Comparison of ENCODE assay signal across 12 cellular contexts in the genomic region with DNA sequence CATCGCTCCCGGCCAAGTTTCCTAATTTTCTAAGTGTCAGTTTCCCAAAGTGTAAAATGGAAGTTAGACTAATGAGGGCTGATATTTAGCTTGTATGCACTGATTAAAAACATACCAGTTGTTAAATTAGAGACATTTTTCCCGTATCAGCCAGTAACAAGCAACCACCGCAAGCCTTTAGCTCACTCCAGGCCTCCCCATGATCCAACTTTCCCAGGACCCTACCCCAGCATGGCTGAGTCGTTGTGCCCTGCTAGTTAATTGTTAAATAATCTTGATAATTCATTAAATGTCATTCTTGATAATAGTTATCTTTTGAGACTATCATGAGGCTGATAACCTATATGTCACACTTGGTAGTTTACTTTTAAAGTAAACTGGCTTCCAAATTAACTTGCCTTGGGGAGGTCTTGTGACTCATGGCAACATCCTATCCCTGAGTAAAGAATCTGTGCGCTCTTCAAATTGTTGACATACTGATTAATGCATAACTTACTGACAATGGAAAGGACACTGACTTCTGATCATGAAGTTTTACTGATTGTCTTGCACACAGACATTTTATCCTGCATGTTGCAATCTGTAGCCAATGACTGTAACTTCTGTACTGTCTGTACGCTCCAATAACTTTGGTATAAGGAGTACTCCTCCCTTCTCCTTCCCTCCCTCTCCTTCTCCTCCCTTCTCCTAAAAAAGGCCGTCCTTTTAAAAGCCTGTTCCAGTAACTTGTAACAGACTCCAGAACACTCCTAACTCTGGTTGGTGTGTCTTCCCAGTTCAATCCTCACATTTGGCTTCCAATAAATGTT. TPM values are rescaled to one million over a fixed set of nuclear protein-coding genes. Genes with fewer than 3 reads are reported as not detected.
A peak's percentile ranks its signal among the peaks of the same experiment; 100 is the strongest.
DNase-seq lines count a peak whose midpoint lies in the region; ATAC-seq and TF ChIP-seq lines count a peak whose summit lies in the region.
"Had no signal": no experiment of that assay in that cellular context is flagged by ENCODE, and none has a peak within 500 bp of the region (broad histone marks: within the 10 kb centered on the region; RNA-seq: fewer than 3 reads in every experiment).

No MANE protein-coding gene starts in this region.

- TF ChIP-seq CTCF in 22Rv1 (IDR thresholded peaks at IDR 0.05) (no peak), mammary epithelial cell (conservative IDR thresholded peaks at IDR 0.05 in 1 of 2, IDR thresholded peaks at IDR 0.05 in 1 of 2; ENCODE audit: extremely low read depth in 1 of 2, insufficient read depth in 1 of 2, low read depth in 1 of 2, low read length in 2 of 2) (no peak), coronary artery (IDR thresholded peaks at IDR 0.05) (no peak)

- intact Hi-C loops in mammary epithelial cell (cut with micrococcal nuclease) = no loop called here

- no peaks in the 10 kb centered on the region for H3K27me3 ChIP-seq in mammary epithelial cell (ENCODE audit: insufficient read depth, low read length)
- H3K27me3 ChIP-seq in effector memory CD4-positive, alpha-beta T cell (replicated peaks; ENCODE audit: control insufficient read depth, insufficient read depth, low read length, poor library complexity, severe bottlenecking) = no peaks in the 10 kb centered on the region
- H3K27me3 ChIP-seq: gastroesophageal sphincter, upper lobe of left lung had no signal

- dilution Hi-C loops in mammary epithelial cell (cut with HindIII; ENCODE audit: low sequenced_read_pairs) = loop anchor here (10.0 kb wide), 1 partner anchor 417 kb away; no protein-coding TSS in a partner anchor

- no peaks in the 10 kb centered on the region for H3K9me3 ChIP-seq in mammary epithelial cell (replicated peaks; ENCODE audit: insufficient read depth, low read length)
- no peaks in the 10 kb centered on the region for H3K9me3 ChIP-seq in effector memory CD4-positive, alpha-beta T cell (ENCODE audit: control insufficient read depth, low read length)
- H3K9me3 ChIP-seq: gastroesophageal sphincter, upper lobe of left lung had no signal

- no TSS peak for BruUV-seq in mammary epithelial cell (replicated peaks; lab: Mats Ljungman, UMichigan)

- H3K4me3 ChIP-seq in mammary epithelial cell (replicated peaks in 1 of 3; ENCODE audit: insufficient read depth in 1 of 3, low read depth in 2 of 3, low read length in 3 of 3) (no peak overlapping the region), coronary artery (no peak overlapping the region)
- H3K4me3 ChIP-seq in effector memory CD4-positive, alpha-beta T cell (ENCODE audit: insufficient read depth, low read depth, low read length, poor library complexity, severe bottlenecking) = no peak overlapping the region
- H3K4me3 ChIP-seq: gastroesophageal sphincter, upper lobe of left lung had no signal

- no peaks in the 10 kb centered on the region for H3K36me3 ChIP-seq in mammary epithelial cell (ENCODE audit: insufficient read depth, low read length)
- H3K36me3 ChIP-seq in effector memory CD4-positive, alpha-beta T cell (ENCODE audit: control insufficient read depth, insufficient read depth, low read length) = no peaks in the 10 kb centered on the region
- H3K36me3 ChIP-seq: gastroesophageal sphincter, upper lobe of left lung had no signal

- peaks cover 9% of the 10 kb centered on the region for H3K4me1 ChIP-seq in mammary epithelial cell (ENCODE audit: insufficient read depth, low read length)
- no peaks in the 10 kb centered on the region for H3K4me1 ChIP-seq in effector memory CD4-positive, alpha-beta T cell (ENCODE audit: control insufficient read depth, insufficient read depth, low read length, poor library complexity, severe bottlenecking)

- peak overlapping the region; percentile 58 for H2AFZ ChIP-seq in mammary epithelial cell (ENCODE audit: low read depth, low read length)

- peak overlapping the region; percentile 55 for H3K4me2 ChIP-seq in mammary epithelial cell (ENCODE audit: insufficient read depth, low read depth, low read length)

- no peaks in the 10 kb centered on the region for H3K79me2 ChIP-seq in mammary epithelial cell (ENCODE audit: insufficient read depth, low read length)

- H3K27ac ChIP-seq in 22Rv1 (peak overlapping the region; percentile 100), mammary epithelial cell (ENCODE audit: insufficient read depth, low read depth, low read length) (no peak overlapping the region), coronary artery (no peak overlapping the region)
- H3K27ac ChIP-seq in effector memory CD4-positive, alpha-beta T cell (ENCODE audit: insufficient read depth, low read length, poor library complexity, severe bottlenecking) = no peak overlapping the region
- H3K27ac ChIP-seq: gastroesophageal sphincter, upper lobe of left lung had no signal

- CTCF ChIA-PET in mammary epithelial cell (lab: Charles Lee; ENCODE audit: low non-redundant PET) = no interaction called here

- WGBS in mammary epithelial cell (ENCODE audit: low coverage, missing lambda C conversion rate) = 74% methylated on average over 8 of the region's 8 CpGs

- H3K9ac ChIP-seq in mammary epithelial cell (ENCODE audit: insufficient read depth, low read length) = no peak overlapping the region

- DNase-seq in HuH-7 (ENCODE audit: low spot score) (peak; percentile 62), mammary epithelial cell (peak; percentile 29), left lobe of liver (ENCODE audit: low spot score) (no peak), coronary artery (ENCODE audit: low spot score) (no peak), NCI-H2227 (lab: John Stamatoyannopoulos, UW; ENCODE audit: unreplicated experiment) (no peak), NCI-H510A (lab: John Stamatoyannopoulos, UW) (no peak)
- no peak for DNase-seq in effector memory CD4-positive, alpha-beta T cell
- DNase-seq: NCI-H774, upper lobe of left lung had no signal

- in situ Hi-C loops in mammary epithelial cell (cut with MboI; ENCODE audit: low sequenced_read_pairs in 2 of 2) = no loop called here

- H4K20me1 ChIP-seq in mammary epithelial cell (ENCODE audit: insufficient read depth, low read length) = no peaks in the 10 kb centered on the region

- ATAC-seq in left lobe of liver = peak; percentile 81
- ATAC-seq: activated CD4-positive, CD25-positive, alpha-beta regulatory T cell treated with anti-CD3 and anti-CD28 coated beads, Interleukin-2, amount 50 U/mL, for 24 hours; gastroesophageal sphincter had no signal

RNA-seq across cellular contexts. Expression of a gene that starts 6.3 kb away (rescaled TPM):
- 10 to 100 TPM; 17.5 to 74.7 TPM for total RNA-seq in mammary epithelial cell
- 23.7 TPM for polyA plus RNA-seq in mammary epithelial cell
- polyA minus RNA-seq in mammary epithelial cell = 4.0 TPM
- total RNA-seq in left lobe of liver = 23.4 TPM

RNA-seq across cellular contexts. Expression of a gene that starts 29.6 kb away (rescaled TPM):
- total RNA-seq in mammary epithelial cell = 10 to 100 TPM; 26.3 to 39.8 TPM
- polyA plus RNA-seq in mammary epithelial cell = 19.3 TPM
- 12.3 TPM for polyA minus RNA-seq in mammary epithelial cell
- 10.8 TPM for total RNA-seq in left lobe of liver

Comparison
In these comparisons a context has a peak if more than half of its experiments do, and no peak if none do; other contexts are left out.
1. DNase-seq: peak in HuH-7 (single experiment) and mammary epithelial cell (single experiment); none in left lobe of liver (single experiment), coronary artery (single experiment), effector memory CD4-positive, alpha-beta T cell (0 of 3), NCI-H2227 (single experiment) and NCI-H510A (single experiment).